13 cellular contexts compared by ENCODE assay signal in genomic region chr5:15285901-15286583, GRCh38.
DNase-seq lines count a peak whose midpoint lies in the region; ATAC-seq and TF ChIP-seq lines count a peak whose summit lies in the region.
"Had no signal": no experiment of that assay in that cellular context is flagged by ENCODE, and none has a peak within 500 bp of the region (broad histone marks: within the 10 kb centered on the region; RNA-seq: fewer than 3 reads in every experiment).

No MANE protein-coding gene starts in this region.

- TF ChIP-seq CTCF in AG04450 (IDR thresholded peaks at IDR 0.05; ENCODE audit: low read depth, low read length): no peak
- TF ChIP-seq CTCF in choroid plexus epithelial cell (conservative IDR thresholded peaks at IDR 0.05; ENCODE audit: low read depth, low read length): no peak
- no peak for TF ChIP-seq CTCF in left lung (IDR thresholded peaks at IDR 0.05)

- H3K4me3 ChIP-seq in AG04450 (ENCODE audit: low read depth, low read length) (peak overlapping the region; percentile 10; the same call in 1 of the 2 replicates), choroid plexus epithelial cell (ENCODE audit: low read depth, low read length) (no peak overlapping the region), left lung (no peak overlapping the region)
- H3K4me3 ChIP-seq: psoas muscle, uterus had no signal

- H3K27me3 ChIP-seq in AG04450 (ENCODE audit: control insufficient read depth, insufficient read depth, low read length) (no peaks in the 10 kb centered on the region), left lung (no peaks in the 10 kb centered on the region)
- H3K27me3 ChIP-seq: uterus had no signal

- intact Hi-C loops in left lung (cut with DNase I): no loop called here

- POLR2A ChIA-PET in AG04450 (lab: Yijun Ruan, JAX): no interaction called here

- CTCF ChIA-PET in AG04450 (lab: Charles Lee): no interaction called here

- no peaks in the 10 kb centered on the region for H3K4me1 ChIP-seq in left lung
- H3K4me1 ChIP-seq: psoas muscle, uterus had no signal

- H3K27ac ChIP-seq in AG04450 (ENCODE audit: low read depth, low read length): no peak overlapping the region
- no peak overlapping the region for H3K27ac ChIP-seq in left lung
- H3K27ac ChIP-seq: psoas muscle, uterus had no signal

- H3K36me3 ChIP-seq in left lung: no peaks in the 10 kb centered on the region
- H3K36me3 ChIP-seq: uterus had no signal

- DNase-seq in AG04450 (ENCODE audit: low read depth, low spot score) (peak; percentile 26), HS-5 (ENCODE audit: low read depth) (peak; percentile 45), choroid plexus epithelial cell (ENCODE audit: low read depth) (peak; percentile 73), left lung (peak in 1 of 2 donors; percentile 42), SIG-M5 (lab: John Stamatoyannopoulos, UW) (no peak), cerebellar cortex (ENCODE audit: low spot score) (no peak)
- no peak for DNase-seq in activated T-cell treated with anti-CD3 and anti-CD28 coated beads, Interleukin-2, amount 50 U/mL, for 48 hours
- no peak for DNase-seq in activated naive CD4-positive, alpha-beta T cell treated with Interleukin-2 at 50 U/mL for 16 hours
- DNase-seq: activated CD8-positive, alpha-beta T cell treated with anti-CD3 and anti-CD28 coated beads, Interleukin-2, amount 10 ng/mL, durations not matched to agents 7 days and 5 days; GF-D8; psoas muscle; uterus had no signal

- no peaks in the 10 kb centered on the region for H3K9me3 ChIP-seq in AG04450 (ENCODE audit: control insufficient read depth, insufficient read depth, low read length)
- no peaks in the 10 kb centered on the region for H3K9me3 ChIP-seq in left lung
- H3K9me3 ChIP-seq: psoas muscle, uterus had no signal

- ATAC-seq in left lung: peak; percentile 83
- ATAC-seq: activated CD8-positive, alpha-beta T cell treated with anti-CD3 and anti-CD28 coated beads, Interleukin-2, amount 10 ng/mL, durations not matched to agents 7 days and 5 days; HCT116; psoas muscle had no signal

Comparison
In these comparisons a context has a peak if more than half of its experiments do, and no peak if none do; other contexts are left out.
1. DNase-seq: peak in AG04450 (single experiment), HS-5 (single experiment) and choroid plexus epithelial cell (single experiment); none in SIG-M5 (single experiment), activated T-cell treated with anti-CD3 and anti-CD28 coated beads, Interleukin-2, amount 50 U/mL, for 48 hours (0 of 2), activated naive CD4-positive, alpha-beta T cell treated with Interleukin-2 at 50 U/mL for 16 hours (single experiment) and cerebellar cortex (single experiment).